ENCODE assay signal across 9 cellular contexts in genomic region chr9:132077881-132078280, GRCh38. TPM values are rescaled to one million over a fixed set of nuclear protein-coding genes. Genes with fewer than 3 reads are reported as not detected.
A peak's percentile ranks its signal among the peaks of the same experiment; 100 is the strongest.
DNase-seq lines count a peak whose midpoint lies in the region; ATAC-seq, FAIRE-seq and TF ChIP-seq lines count a peak whose summit lies in the region.
"Had no signal": no experiment of that assay in that cellular context is flagged by ENCODE, and none has a peak within 500 bp of the region (broad histone marks: within the 10 kb centered on the region; RNA-seq: fewer than 3 reads in every experiment).

No MANE protein-coding gene starts in this region.

- 55 to 74% (median 68%) methylated on average over 3 of the region's 3 CpGs for whole genome bisulfite sequencing in small intestine, 3 donors

- H3K27ac ChIP-seq in coronary artery (no peak overlapping the region), small intestine (ENCODE audit: low read depth in 1 of 2, low read length in 1 of 2) (no peak overlapping the region)

- H3K9me3 ChIP-seq in neuron (ENCODE audit: low read length) (no peaks in the 10 kb centered on the region), small intestine (ENCODE audit: control insufficient read depth, low read depth) (no peaks in the 10 kb centered on the region)

- H3K4me1 ChIP-seq in neuron (ENCODE audit: insufficient read depth, low read length) (peaks cover 15% of the 10 kb centered on the region), small intestine (ENCODE audit: control insufficient read depth in 2 of 2, insufficient read depth in 1 of 2, low read depth in 1 of 2, low read length in 1 of 2) (peaks cover 0 to 10% of the 10 kb centered on the region in 2 donors)

- no peak for TF ChIP-seq CTCF in coronary artery (IDR thresholded peaks at IDR 0.05)

- H3K36me3 ChIP-seq in neuron (ENCODE audit: insufficient read depth, low read length), result peaks cover 18% of the 10 kb centered on the region
- peaks cover 0 to 2% of the 10 kb centered on the region in 2 donors for H3K36me3 ChIP-seq in small intestine (ENCODE audit: control insufficient read depth in 2 of 2, insufficient read depth in 2 of 2, low read length in 2 of 2)

- no peak for ATAC-seq in HG03565 (IDR thresholded peaks at IDR 0.05; ENCODE audit: unreplicated experiment)

- H2AFZ ChIP-seq in neuron (ENCODE audit: low read depth, low read length), result no peak overlapping the region

- H3K27me3 ChIP-seq in neuron (ENCODE audit: insufficient read depth, low read length) (no peaks in the 10 kb centered on the region), small intestine (ENCODE audit: control insufficient read depth in 2 of 2, insufficient read depth in 2 of 2, low read length in 2 of 2) (no peaks in the 10 kb centered on the region)

- FAIRE-seq in small intestine (lab: Jason Lieb, UNC), result no peak

- DNase-seq in DMS53 treated with DMSO at 0.1 percent for 48 hours (lab: John Stamatoyannopoulos, UW; ENCODE audit: unreplicated experiment) (peak; percentile 72), NCI-H2029 (lab: John Stamatoyannopoulos, UW) (peak; percentile 19), coronary artery (ENCODE audit: low spot score) (no peak), germinal center (ENCODE audit: low spot score) (no peak), NCI-H748 (lab: John Stamatoyannopoulos, UW; ENCODE audit: unreplicated experiment) (no peak), small intestine (no peak)
- DNase-seq: MV-4-11 had no signal

- peak overlapping the region; percentile 81 for H3K4me3 ChIP-seq in coronary artery
- peak overlapping the region; percentile 79 for H3K4me3 ChIP-seq in neuron (ENCODE audit: low read length)
- no peak overlapping the region for H3K4me3 ChIP-seq in small intestine (ENCODE audit: low read depth in 1 of 2, low read length in 2 of 2)

RNA-seq across cellular contexts. Expression of gene MED27, which starts 1.8 kb away (rescaled TPM):
- 10 to 100 TPM; 11.0 to 17.8 (median 11.1) TPM for polyA plus RNA-seq in small intestine

Comparison
In these comparisons a context has a peak if more than half of its experiments do, and no peak if none do; other contexts are left out.
1. DNase-seq: peak in DMS53 treated with DMSO at 0.1 percent for 48 hours (single experiment) and NCI-H2029 (single experiment); none in coronary artery (single experiment), germinal center (single experiment), NCI-H748 (single experiment) and small intestine (single experiment).
2. H3K4me3 ChIP-seq: peak in coronary artery (single experiment) and neuron (single experiment); none in small intestine (0 of 2).